Comparison of ENCODE assay signal across 17 cellular contexts in the genomic region with DNA sequence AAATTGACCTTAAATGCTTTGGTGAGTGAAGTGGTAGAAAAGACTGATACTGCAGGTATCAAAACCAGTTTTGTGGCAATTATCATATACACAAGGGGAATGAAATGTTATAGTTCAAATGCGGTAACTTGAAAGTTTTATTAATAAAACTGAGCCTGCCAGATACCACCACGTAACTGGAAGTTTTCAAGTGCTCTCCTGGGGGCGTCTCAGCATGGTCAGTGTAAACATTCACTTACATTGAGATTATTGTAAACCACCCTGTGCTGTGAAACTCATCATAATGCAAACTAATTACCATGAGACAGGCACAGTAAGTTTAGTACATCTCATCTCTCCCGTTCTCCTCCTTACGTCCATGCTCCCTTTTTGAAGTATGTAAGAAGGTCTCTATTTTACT.
DNase-seq lines count a peak whose midpoint lies in the region; ATAC-seq, FAIRE-seq and TF ChIP-seq lines count a peak whose summit lies in the region.
"Had no signal": no experiment of that assay in that cellular context is flagged by ENCODE, and none has a peak within 500 bp of the region (broad histone marks: within the 10 kb centered on the region; RNA-seq: fewer than 3 reads in every experiment).

No MANE protein-coding gene starts in this region.

- H3K9me3 ChIP-seq in IMR-90 (ENCODE audit: control insufficient read depth, insufficient read depth, low read length) (no peaks in the 10 kb centered on the region), astrocyte (ENCODE audit: insufficient read depth, low read depth, low read length) (no peaks in the 10 kb centered on the region), uterus (no peaks in the 10 kb centered on the region)
- H3K9me3 ChIP-seq: A549, BLaER1 had no signal

- H3K36me3 Mint-ChIP-seq in astrocyte (ENCODE audit: low read depth, unreplicated experiment) (no peaks in the 10 kb centered on the region), mesothelial cell of epicardium (no peaks in the 10 kb centered on the region)
- H3K36me3 Mint-ChIP-seq: CD8-positive, alpha-beta memory T cell; IgD-negative memory B cell had no signal

- no peak overlapping the region for H2BK120ac ChIP-seq in IMR-90 (ENCODE audit: low read depth, low read length)

- no peak overlapping the region for H3K56ac ChIP-seq in IMR-90 (ENCODE audit: extremely low read depth, insufficient read depth, low read length)

- H3K27ac ChIP-seq in IMR-90 (ENCODE audit: insufficient read depth, low read length) = no peak overlapping the region
- peak overlapping the region; percentile 21 for H3K27ac ChIP-seq in astrocyte (ENCODE audit: low read depth, low read length)
- H3K27ac ChIP-seq in uterus = no peak overlapping the region
- H3K27ac ChIP-seq: A549, BLaER1, GM23248 had no signal

- H4K91ac ChIP-seq in IMR-90 (ENCODE audit: insufficient read depth, low read depth, low read length) = peak overlapping the region; percentile 32; the same call in 1 of the 2 replicates

- no peak for TF ChIP-seq POLR2A in IMR-90 (IDR thresholded peaks at IDR 0.05; ENCODE audit: low read depth, low read length)
- TF ChIP-seq POLR2A in uterus (IDR thresholded peaks at IDR 0.05) = no peak

- H2AK9ac ChIP-seq in IMR-90 (replicated peaks; ENCODE audit: low read depth, low read length, poor library complexity) = no peak overlapping the region

- TF ChIP-seq CTCF in IMR-90 (conservative IDR thresholded peaks at IDR 0.05; ENCODE audit: low read depth, low read length) (no peak), astrocyte (IDR thresholded peaks at IDR 0.05; ENCODE audit: insufficient read depth, low read depth, low read length) (no peak), mesothelial cell of epicardium (IDR thresholded peaks at IDR 0.05; ENCODE audit: unreplicated experiment) (no peak), uterus (IDR thresholded peaks at IDR 0.05) (no peak)

- H3K9me3 Mint-ChIP-seq in astrocyte (ENCODE audit: unreplicated experiment) (no peaks in the 10 kb centered on the region), mesothelial cell of epicardium (peaks cover 6% of the 10 kb centered on the region)

- peak overlapping the region; percentile 91 for H3K27ac Mint-ChIP-seq in astrocyte (ENCODE audit: unreplicated experiment)
- H3K27ac Mint-ChIP-seq in mesothelial cell of epicardium = peak overlapping the region; percentile 10
- H3K27ac Mint-ChIP-seq: CD8-positive, alpha-beta memory T cell; IgD-negative memory B cell had no signal

- H3K4me3 ChIP-seq in IMR-90 (ENCODE audit: insufficient read depth, low read depth, low read length) (no peak overlapping the region), astrocyte (ENCODE audit: insufficient read depth, low read depth, low read length) (no peak overlapping the region), uterus (no peak overlapping the region)
- H3K4me3 ChIP-seq: A549, BLaER1, GM12878, GM23248 had no signal

- H3K23ac ChIP-seq in IMR-90 (ENCODE audit: low read depth, low read length) = no peak overlapping the region

- H4K8ac ChIP-seq in IMR-90 (ENCODE audit: low read depth in 2 of 2, low read length in 2 of 2) = no peak overlapping the region

- H2AFZ ChIP-seq in IMR-90 (replicated peaks; ENCODE audit: low read length, poor library complexity) (no peak overlapping the region), astrocyte (ENCODE audit: low read depth, low read length) (no peak overlapping the region)

- no peak for DNase-seq in IMR-90
- no peak for DNase-seq in astrocyte (ENCODE audit: low read depth)
- no peak for DNase-seq in mesothelial cell of epicardium (ENCODE audit: low spot score in 2 of 2, unreplicated experiment in 2 of 2)
- no peak for DNase-seq in uterus
- DNase-seq in COLO668 (lab: John Stamatoyannopoulos, UW; ENCODE audit: unreplicated experiment) = no peak
- no peak for DNase-seq in AG08396 (ENCODE audit: low spot score)
- DNase-seq: AML-193; CD8-positive, alpha-beta memory T cell; DMS 273 treated with DMSO at 0.1 percent for 48 hours; DMS79; H7 had no signal

- no peaks in the 10 kb centered on the region for H3K9me1 ChIP-seq in IMR-90 (ENCODE audit: insufficient read depth, low read length)

- FAIRE-seq in astrocyte (lab: Jason Lieb, UNC) = no peak
- FAIRE-seq: A549, GM12878, GM18507 had no signal

- intact Hi-C loops in IMR-90 (cut with micrococcal nuclease) = loop anchor here (2.0 kb wide), 1 partner anchor 300 kb away; no protein-coding TSS in a partner anchor
- intact Hi-C loops in uterus (cut with DNase I; ENCODE audit: low total_unique reads) = no loop called here

- BruUV-seq in IMR-90 (replicated peaks; lab: Mats Ljungman, UMichigan) = no TSS peak

- H2BK20ac ChIP-seq in IMR-90 (ENCODE audit: low read depth, low read length) = peak overlapping the region; percentile 34; the same call in 1 of the 2 replicates

- dilution Hi-C loops in IMR-90 (cut with HindIII; ENCODE audit: low sequenced_read_pairs, unreplicated experiment) = no loop called here

- H4K20me1 ChIP-seq in IMR-90 (ENCODE audit: insufficient read depth, low read length) = no peaks in the 10 kb centered on the region
- no peaks in the 10 kb centered on the region for H4K20me1 ChIP-seq in astrocyte (ENCODE audit: insufficient read depth, low read length)
- H4K20me1 ChIP-seq: BLaER1 had no signal

- H3K4me3 Mint-ChIP-seq in astrocyte (ENCODE audit: unreplicated experiment) (no peak overlapping the region), mesothelial cell of epicardium (no peak overlapping the region)
- H3K4me3 Mint-ChIP-seq: CD8-positive, alpha-beta memory T cell; IgD-negative memory B cell had no signal

- no peak overlapping the region for H3K4ac ChIP-seq in IMR-90 (ENCODE audit: low read depth, low read length)

- H3K79me2 ChIP-seq in astrocyte (ENCODE audit: insufficient read depth, low read length) = no peaks in the 10 kb centered on the region

- no peak overlapping the region for H3K9ac ChIP-seq in IMR-90 (ENCODE audit: low read depth, low read length)
- H3K9ac ChIP-seq in astrocyte (ENCODE audit: low read length) = no peak overlapping the region
- H3K9ac ChIP-seq: BLaER1, GM23248 had no signal

- no peak overlapping the region for H2AK5ac ChIP-seq in IMR-90 (ENCODE audit: low read depth, low read length)

- H3K27me3 ChIP-seq in IMR-90 (ENCODE audit: control insufficient read depth, insufficient read depth, low read length) = no peaks in the 10 kb centered on the region
- no peaks in the 10 kb centered on the region for H3K27me3 ChIP-seq in astrocyte (ENCODE audit: insufficient read depth, low read length)
- no peaks in the 10 kb centered on the region for H3K27me3 ChIP-seq in uterus
- H3K27me3 ChIP-seq: BLaER1 had no signal

- CTCF ChIA-PET in IMR-90 (lab: Yijun Ruan, JAX) = interaction anchor here (0.6 to 1.3 kb wide), 2 partner anchors 159 to 245 kb away, joined by 3 to 4 read pairs; no protein-coding TSS in a partner anchor

- 0 out of 3 replicates have a peak overlapping the region, but pooled peaks have one; percentile 38 for H2BK15ac ChIP-seq in IMR-90 (ENCODE audit: low read depth, low read length)

- H3K4me1 Mint-ChIP-seq in astrocyte (ENCODE audit: low read depth, unreplicated experiment) (peaks cover 37% of the 10 kb centered on the region), mesothelial cell of epicardium (peaks cover 41% of the 10 kb centered on the region)
- H3K4me1 Mint-ChIP-seq: CD8-positive, alpha-beta memory T cell; IgD-negative memory B cell had no signal

- TF ChIP-seq RAD21 in IMR-90 (IDR thresholded peaks at IDR 0.05; ENCODE audit: low read length) = no peak

- POLR2A ChIA-PET in IMR-90 (lab: Charles Lee; ENCODE audit: unreplicated experiment) = no interaction called here

- no peaks in the 10 kb centered on the region for H3K79me1 ChIP-seq in IMR-90 (ENCODE audit: low read depth in 1 of 2, low read length in 2 of 2)

- H3K36me3 ChIP-seq in IMR-90 (ENCODE audit: control insufficient read depth, insufficient read depth, low read length) = no peaks in the 10 kb centered on the region
- no peaks in the 10 kb centered on the region for H3K36me3 ChIP-seq in astrocyte (ENCODE audit: insufficient read depth, low read length)
- no peaks in the 10 kb centered on the region for H3K36me3 ChIP-seq in uterus
- H3K36me3 ChIP-seq: BLaER1 had no signal

- WGBS in IMR-90 (ENCODE audit: extremely low coverage in 2 of 2, insufficient read length in 1 of 2), 2 experiments = 60% methylated on average over 1 of the region's 5 CpGs; no CpG with 5 or more reads in 1 of the 2 experiments

- no peak for ATAC-seq in IMR-90 (ENCODE audit: low read depth)
- ATAC-seq: GM12878 had no signal

- H3K14ac ChIP-seq in IMR-90 (replicated peaks; ENCODE audit: low read depth, low read length) = no peak overlapping the region

- H3K18ac ChIP-seq in IMR-90 (ENCODE audit: low read depth, low read length) = no peak overlapping the region

- H3K4me2 ChIP-seq in IMR-90 (ENCODE audit: low read depth, low read length) (no peak overlapping the region), astrocyte (ENCODE audit: low read length) (no peak overlapping the region)
- H3K4me2 ChIP-seq: A549, BLaER1 had no signal

- no peak overlapping the region for H2BK5ac ChIP-seq in IMR-90 (ENCODE audit: low read depth, low read length, poor library complexity, severe bottlenecking)

- in situ Hi-C loops in IMR-90 (cut with MboI; ENCODE audit: low sequenced_read_pairs) = no loop called here

- H3K4me1 ChIP-seq in IMR-90 (ENCODE audit: control insufficient read depth, insufficient read depth, low read length) (peaks cover 2% of the 10 kb centered on the region; the same call in 1 of the 2 replicates), astrocyte (ENCODE audit: insufficient read depth, low read length) (peaks cover 17% of the 10 kb centered on the region), uterus (no peaks in the 10 kb centered on the region)
- H3K4me1 ChIP-seq: BLaER1 had no signal

- no peak overlapping the region for H4K5ac ChIP-seq in IMR-90 (ENCODE audit: low read depth, low read length)

- no peaks in the 10 kb centered on the region for H3K27me3 Mint-ChIP-seq in astrocyte (ENCODE audit: low read depth, unreplicated experiment)
- no peaks in the 10 kb centered on the region for H3K27me3 Mint-ChIP-seq in mesothelial cell of epicardium (ENCODE audit: low read depth)
- H3K27me3 Mint-ChIP-seq: CD8-positive, alpha-beta memory T cell; IgD-negative memory B cell had no signal

TF ChIP-seq in IMR-90, 13 proteins besides CTCF, POLR2A, EP300 and RAD21 (continues in another document):
- TF ChIP-seq, protein P1, sequence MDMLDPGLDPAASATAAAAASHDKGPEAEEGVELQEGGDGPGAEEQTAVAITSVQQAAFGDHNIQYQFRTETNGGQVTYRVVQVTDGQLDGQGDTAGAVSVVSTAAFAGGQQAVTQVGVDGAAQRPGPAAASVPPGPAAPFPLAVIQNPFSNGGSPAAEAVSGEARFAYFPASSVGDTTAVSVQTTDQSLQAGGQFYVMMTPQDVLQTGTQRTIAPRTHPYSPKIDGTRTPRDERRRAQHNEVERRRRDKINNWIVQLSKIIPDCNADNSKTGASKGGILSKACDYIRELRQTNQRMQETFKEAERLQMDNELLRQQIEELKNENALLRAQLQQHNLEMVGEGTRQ (IDR thresholded peaks at IDR 0.05; ENCODE audit: low read depth, low read length) = no peak
- no peak for TF ChIP-seq FOS (IDR thresholded peaks at IDR 0.05; ENCODE audit: low read depth, low read length)
- TF ChIP-seq SMC3 (IDR thresholded peaks at IDR 0.05; ENCODE audit: low read depth, low read length) = no peak
- TF ChIP-seq MAFK (IDR thresholded peaks at IDR 0.05; ENCODE audit: low read depth, low read length) = no peak
- TF ChIP-seq RFX5 (IDR thresholded peaks at IDR 0.05; ENCODE audit: low read depth, low read length) = no peak
- TF ChIP-seq MXI1 (IDR thresholded peaks at IDR 0.05; ENCODE audit: borderline replicate concordance, low read depth, low read length) = no peak
